Comparison of ENCODE assay signal across 19 cellular contexts in the genomic region with DNA sequence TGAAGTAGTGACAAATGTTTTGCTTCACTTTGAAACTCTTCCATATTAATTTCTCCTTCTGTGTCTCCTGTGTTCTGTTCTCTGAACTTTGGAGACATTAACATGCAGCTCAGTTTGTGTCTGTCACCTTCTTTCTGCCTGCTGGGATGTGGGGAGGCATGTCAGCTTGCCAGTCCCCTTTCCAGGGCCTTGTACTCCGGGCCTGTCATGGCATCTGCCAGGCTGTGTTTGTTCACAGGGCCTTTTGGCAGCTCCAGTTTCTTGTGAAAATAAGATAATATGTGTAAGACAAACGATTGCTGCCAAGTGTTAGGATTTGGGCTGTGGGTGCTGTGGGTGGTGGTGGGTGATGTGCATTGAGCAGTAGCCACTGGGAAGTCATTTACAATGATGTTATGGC.
DNase-seq lines count a peak whose midpoint lies in the region; ATAC-seq and TF ChIP-seq lines count a peak whose summit lies in the region.
"Had no signal": no experiment of that assay in that cellular context is flagged by ENCODE, and none has a peak within 500 bp of the region (broad histone marks: within the 10 kb centered on the region; RNA-seq: fewer than 3 reads in every experiment).

No MANE protein-coding gene starts in this region.

- H3K36me3 Mint-ChIP-seq in GM23338 (ENCODE audit: low read depth) = no peaks in the 10 kb centered on the region
- H3K36me3 Mint-ChIP-seq: CD14-positive monocyte had no signal

- H2BK5ac ChIP-seq in mesendoderm (ENCODE audit: low read length) = no peak overlapping the region

- H4K8ac ChIP-seq in mesendoderm (ENCODE audit: low read depth, low read length) = no peak overlapping the region

- no peaks in the 10 kb centered on the region for H3K79me2 ChIP-seq in mesendoderm (ENCODE audit: control insufficient read depth, insufficient read depth, low read length)
- no peaks in the 10 kb centered on the region for H3K79me2 ChIP-seq in GM23338 (replicated peaks; ENCODE audit: insufficient read depth)

- H3K18ac ChIP-seq in mesendoderm (ENCODE audit: low read length) = no peak overlapping the region

- H3K4ac ChIP-seq in mesendoderm (ENCODE audit: low read depth, low read length) = no peak overlapping the region

- H2AK5ac ChIP-seq in mesendoderm (ENCODE audit: low read length) = no peak overlapping the region

- no peak overlapping the region for H3K27ac Mint-ChIP-seq in GM23338
- H3K27ac Mint-ChIP-seq: B cell; CD14-positive monocyte; CD4-positive, alpha-beta T cell; H9 had no signal

- H3K4me1 Mint-ChIP-seq in GM23338 = no peaks in the 10 kb centered on the region
- H3K4me1 Mint-ChIP-seq: B cell, H9 had no signal

- H3K27me3 ChIP-seq in BLaER1 (no peaks in the 10 kb centered on the region), mesendoderm (ENCODE audit: insufficient read depth, low read length, poor library complexity) (no peaks in the 10 kb centered on the region), GM23338 (ENCODE audit: insufficient read depth) (no peaks in the 10 kb centered on the region), aorta (ENCODE audit: control insufficient read depth in 1 of 2, insufficient read depth in 2 of 2, low read length in 1 of 2) (no peaks in the 10 kb centered on the region)
- H3K27me3 ChIP-seq: BLaER1 treated with 17β-estradiol and CSF1 and Interleukin-3, amounts not matched to agents 10 nM and 100 nM had no signal

- no peak overlapping the region for H3K4me3 Mint-ChIP-seq in GM23338
- H3K4me3 Mint-ChIP-seq: B cell; CD14-positive monocyte; CD4-positive, alpha-beta T cell; H9 had no signal

- H3K23ac ChIP-seq in mesendoderm (ENCODE audit: low read length) = no peak overlapping the region

- ATAC-seq in GM23338 (no peak), aorta (ENCODE audit: low FRiP score) (no peak)
- ATAC-seq: GM12878, HCT116 had no signal

- H3K9ac ChIP-seq in BLaER1 (no peak overlapping the region), mesendoderm (ENCODE audit: low read length) (no peak overlapping the region)
- H3K9ac ChIP-seq: BLaER1 treated with 17β-estradiol and CSF1 and Interleukin-3, amounts not matched to agents 10 nM and 100 nM; GM23248 had no signal

- no peak overlapping the region for H3K4me3 ChIP-seq in BLaER1
- H3K4me3 ChIP-seq in mesendoderm (ENCODE audit: low read length) = no peak overlapping the region
- H3K4me3 ChIP-seq in GM23338 = no peak overlapping the region
- no peak overlapping the region for H3K4me3 ChIP-seq in aorta (ENCODE audit: low read length in 2 of 2)
- H3K4me3 ChIP-seq: BLaER1 treated with 17β-estradiol and CSF1 and Interleukin-3, amounts not matched to agents 10 nM and 100 nM; GM12878; GM23248 had no signal

- H3F3A ChIP-seq in GM23338 (replicated peaks; ENCODE audit: low read depth) = no peaks in the 10 kb centered on the region

- H2BK120ac ChIP-seq in mesendoderm (ENCODE audit: low read depth, low read length) = no peak overlapping the region

- no peak overlapping the region for H3K56ac ChIP-seq in mesendoderm (ENCODE audit: low read length)

- no peaks in the 10 kb centered on the region; the same call in 2 of the 3 replicates for H3K9me3 Mint-ChIP-seq in GM23338
- H3K9me3 Mint-ChIP-seq: CD4-positive, alpha-beta T cell had no signal

- H3K27me3 Mint-ChIP-seq in GM23338 (ENCODE audit: insufficient read depth, low read depth, poor library complexity) = no peaks in the 10 kb centered on the region

- no peak overlapping the region for H4K5ac ChIP-seq in mesendoderm (ENCODE audit: low read length)

- intact Hi-C loops in aorta (cut with DNase I) = no loop called here

- H3K79me1 ChIP-seq in mesendoderm (ENCODE audit: low read length) = no peaks in the 10 kb centered on the region

- no peak overlapping the region for H2BK15ac ChIP-seq in mesendoderm (replicated peaks; ENCODE audit: low read depth)

- H3K36me3 ChIP-seq in BLaER1 = no peaks in the 10 kb centered on the region
- H3K36me3 ChIP-seq in mesendoderm (ENCODE audit: control insufficient read depth, insufficient read depth, low read length) = no peaks in the 10 kb centered on the region
- no peaks in the 10 kb centered on the region for H3K36me3 ChIP-seq in GM23338 (ENCODE audit: insufficient read depth)
- no peaks in the 10 kb centered on the region for H3K36me3 ChIP-seq in aorta (ENCODE audit: control insufficient read depth in 1 of 2, insufficient read depth in 2 of 2, low read length in 1 of 2)
- H3K36me3 ChIP-seq: BLaER1 treated with 17β-estradiol and CSF1 and Interleukin-3, amounts not matched to agents 10 nM and 100 nM had no signal

- H3K4me1 ChIP-seq in BLaER1 = no peaks in the 10 kb centered on the region; the same call in 1 of the 2 replicates
- no peaks in the 10 kb centered on the region for H3K4me1 ChIP-seq in mesendoderm (ENCODE audit: control insufficient read depth, low read depth, low read length)
- H3K4me1 ChIP-seq in GM23338 (ENCODE audit: insufficient read depth) = no peaks in the 10 kb centered on the region
- peaks cover 0 to 2% of the 10 kb centered on the region in 2 donors for H3K4me1 ChIP-seq in aorta (ENCODE audit: control insufficient read depth in 1 of 2, insufficient read depth in 2 of 2, low read length in 2 of 2)

- no peaks in the 10 kb centered on the region for H3K9me2 ChIP-seq in GM23338 (ENCODE audit: insufficient read depth)

- H3K9me3 ChIP-seq in BLaER1 = no peaks in the 10 kb centered on the region
- peaks cover 1% of the 10 kb centered on the region for H3K9me3 ChIP-seq in aorta (ENCODE audit: control insufficient read depth, low read length)
- H3K9me3 ChIP-seq: BLaER1 treated with 17β-estradiol and CSF1 and Interleukin-3, amounts not matched to agents 10 nM and 100 nM had no signal

- WGBS in mesendoderm (ENCODE audit: extremely low coverage, insufficient coverage, low lambda C conversion rate) = no CpG with 5 or more reads among the region's 2 CpGs
- 2 to 3% methylated on average over 2 of the region's 2 CpGs for WGBS in aorta, 2 donors

- H4K20me1 ChIP-seq in BLaER1 (no peaks in the 10 kb centered on the region), GM23338 (replicated peaks; ENCODE audit: insufficient read depth) (no peaks in the 10 kb centered on the region)
- H4K20me1 ChIP-seq: BLaER1 treated with 17β-estradiol and CSF1 and Interleukin-3, amounts not matched to agents 10 nM and 100 nM had no signal

- H3K4me2 ChIP-seq in BLaER1 (peak overlapping the region; percentile 10; the same call in 1 of the 2 replicates), mesendoderm (ENCODE audit: low read length) (no peak overlapping the region), GM23338 (no peak overlapping the region)

- no peak for TF ChIP-seq CTCF in GM23338 (conservative IDR thresholded peaks at IDR 0.05; ENCODE audit: low read depth in 2 of 2)

- no peak overlapping the region for H2AFZ ChIP-seq in GM23338
- H2AFZ ChIP-seq: GM23248 had no signal

- DNase-seq in Ammon's horn (ENCODE audit: low spot score) (peak; percentile 10), mesendoderm (peak; percentile 32), GM23338 (ENCODE audit: low spot score) (no peak), aorta (no peak)
- no peak for DNase-seq in activated naive CD4-positive, alpha-beta T cell treated with anti-CD3 and anti-CD28 coated beads, Interleukin-2, amount 50 U/mL, for 16 hours
- DNase-seq: Calu3; CD4-positive, alpha-beta T cell; COR-L47; DMS79; EL; GDM1; GM23248; H9 had no signal

- no peak overlapping the region for H3K27ac ChIP-seq in BLaER1
- no peak overlapping the region for H3K27ac ChIP-seq in mesendoderm (ENCODE audit: low read depth, low read length)
- no peak overlapping the region for H3K27ac ChIP-seq in GM23338 (ENCODE audit: low read depth)
- H3K27ac ChIP-seq in aorta (ENCODE audit: low read depth in 1 of 2, low read length in 2 of 2) = no peak overlapping the region
- H3K27ac ChIP-seq: BLaER1 treated with 17β-estradiol and CSF1 and Interleukin-3, amounts not matched to agents 10 nM and 100 nM; GM23248 had no signal

TF ChIP-seq in GM23338, 12 proteins besides CTCF, POLR2A, EP300 and RAD21 (continues in another document):
- TF ChIP-seq, protein P1, sequence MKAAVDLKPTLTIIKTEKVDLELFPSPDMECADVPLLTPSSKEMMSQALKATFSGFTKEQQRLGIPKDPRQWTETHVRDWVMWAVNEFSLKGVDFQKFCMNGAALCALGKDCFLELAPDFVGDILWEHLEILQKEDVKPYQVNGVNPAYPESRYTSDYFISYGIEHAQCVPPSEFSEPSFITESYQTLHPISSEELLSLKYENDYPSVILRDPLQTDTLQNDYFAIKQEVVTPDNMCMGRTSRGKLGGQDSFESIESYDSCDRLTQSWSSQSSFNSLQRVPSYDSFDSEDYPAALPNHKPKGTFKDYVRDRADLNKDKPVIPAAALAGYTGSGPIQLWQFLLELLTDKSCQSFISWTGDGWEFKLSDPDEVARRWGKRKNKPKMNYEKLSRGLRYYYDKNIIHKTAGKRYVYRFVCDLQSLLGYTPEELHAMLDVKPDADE (IDR thresholded peaks at IDR 0.05) = no peak
- TF ChIP-seq EZH2phosphoT487 (IDR thresholded peaks at IDR 0.05; ENCODE audit: unreplicated experiment) (no peak), NANOG (IDR thresholded peaks at IDR 0.05; ENCODE audit: borderline replicate concordance) (no peak), STAT1 (IDR thresholded peaks at IDR 0.05; ENCODE audit: unreplicated experiment) (no peak), ZNF331 (CRISPR knock-in tag; IDR thresholded peaks at IDR 0.05; ENCODE audit: low read depth) (no peak), ZNF114 (CRISPR knock-in tag; IDR thresholded peaks at IDR 0.05) (no peak)

Comparison
In these comparisons a context has a peak if more than half of its experiments do, and no peak if none do; other contexts are left out.
1. DNase-seq: peak in Ammon's horn (single experiment) and mesendoderm (single experiment); none in GM23338 (single experiment), aorta (0 of 2) and activated naive CD4-positive, alpha-beta T cell treated with anti-CD3 and anti-CD28 coated beads, Interleukin-2, amount 50 U/mL, for 16 hours (single experiment).